ENCODE assay signal across 8 cellular contexts in genomic region chr17:58517928-58518609, GRCh38. TPM values are rescaled to one million over a fixed set of nuclear protein-coding genes. Genes with fewer than 3 reads are reported as not detected.
DNase-seq lines count a peak whose midpoint lies in the region; ATAC-seq and TF ChIP-seq lines count a peak whose summit lies in the region.

No MANE protein-coding gene starts in this region.

- H3K36me3 Mint-ChIP-seq in activated naive CD8-positive, alpha-beta T cell, result no peaks in the 10 kb centered on the region

- H3K9me3 Mint-ChIP-seq in activated naive CD8-positive, alpha-beta T cell (ENCODE audit: low read depth), result no peaks in the 10 kb centered on the region

- peak; percentile 13 for TF ChIP-seq CTCF in GM10266 (IDR thresholded peaks at IDR 0.05; ENCODE audit: control insufficient read depth, insufficient read depth, low read depth, missing control alignments)

- H3K27ac ChIP-seq in temporal lobe (ENCODE audit: low read depth, low read length), result peak overlapping the region; percentile 99

- peak; percentile 97 for DNase-seq in GM10266 (ENCODE audit: extremely low spot score)
- DNase-seq in NCI-H1092 treated with DMSO at 0.1 percent for 48 hours (lab: John Stamatoyannopoulos, UW), result peak; percentile 100
- DNase-seq in glomerular visceral epithelial cell (ENCODE audit: extremely low spot score), result peak; percentile 100
- peak; percentile 100 for DNase-seq in occipital lobe (lab: John Stamatoyannopoulos, UW)

- peaks cover 33% of the 10 kb centered on the region for H3K4me1 Mint-ChIP-seq in activated naive CD8-positive, alpha-beta T cell (ENCODE audit: low read depth)

- peak overlapping the region; percentile 94 for H3K4me3 Mint-ChIP-seq in activated naive CD8-positive, alpha-beta T cell

- ATAC-seq in HG02623 (IDR thresholded peaks at IDR 0.05; ENCODE audit: unreplicated experiment), result peak; percentile 80
- peak; percentile 86 for ATAC-seq in SK-N-SH treated with all-trans-retinoic acid at 6 μM for 48 hours

- peak overlapping the region; percentile 83 for H3K27ac Mint-ChIP-seq in activated naive CD8-positive, alpha-beta T cell

- H3K27me3 Mint-ChIP-seq in activated naive CD8-positive, alpha-beta T cell, result no peaks in the 10 kb centered on the region

TF ChIP-seq in SK-N-SH treated with all-trans-retinoic acid at 6 μM for 48 hours, 23 proteins besides CTCF, POLR2A, EP300 and RAD21:
- TF ChIP-seq ZFP30 (CRISPR knock-in tag; IDR thresholded peaks at IDR 0.05), result no peak
- TF ChIP-seq CSDC2 (CRISPR knock-in tag; IDR thresholded peaks at IDR 0.05), result no peak
- no peak for TF ChIP-seq SNAI2 (CRISPR knock-in tag; IDR thresholded peaks at IDR 0.05)
- TF ChIP-seq GLIS3 (CRISPR knock-in tag; IDR thresholded peaks at IDR 0.05), result peak; percentile 74; the same call in 1 of the 2 replicates
- TF ChIP-seq TCF4 (CRISPR knock-in tag; IDR thresholded peaks at IDR 0.05; ENCODE audit: borderline replicate concordance), result no peak
- peak; percentile 10; the same call in 1 of the 2 replicates for TF ChIP-seq TSHZ2 (CRISPR knock-in tag; IDR thresholded peaks at IDR 0.05)

RNA-seq across cellular contexts. Expression of gene MTMR4, which starts 3.6 kb away (rescaled TPM):
- total RNA-seq in occipital lobe (119 TPM), temporal lobe (93.2 TPM)

RNA-seq across cellular contexts. Expression of gene HSF5, which starts 29.9 kb away (rescaled TPM):
- total RNA-seq in occipital lobe (0.16 TPM), temporal lobe (under 0.01 TPM)

Comparison
In these comparisons a context has a peak if more than half of its experiments do, and no peak if none do; other contexts are left out.
1. Peak in every context shown above with its lines: DNase-seq, ATAC-seq and H3K27ac ChIP-seq.